Comparison of ENCODE assay signal across 8 cellular contexts in genomic region chr12:13196302-13196921, GRCh38. TPM values are rescaled to one million over a fixed set of nuclear protein-coding genes. Genes with fewer than 3 reads are reported as not detected.
DNase-seq lines count a peak whose midpoint lies in the region; ATAC-seq and TF ChIP-seq lines count a peak whose summit lies in the region.

TSS of gene EMP1 (plus strand) at chr12:13196726. CDS start at chr12:13211511, 14,785 bp downstream.

- peak within 1 kb of the TSS; percentile 58 for H2AFZ ChIP-seq in IMR-90 (replicated peaks; ENCODE audit: low read length, poor library complexity)

- peak within 1 kb of the TSS; percentile 99 for H3K14ac ChIP-seq in IMR-90 (replicated peaks; ENCODE audit: low read depth, low read length)

- peaks cover 20% of the 10 kb centered on the region for H3K4me1 ChIP-seq in IMR-90 (ENCODE audit: control insufficient read depth, insufficient read depth, low read length)

- peak within 1 kb of the TSS; percentile 83 for H2BK20ac ChIP-seq in IMR-90 (ENCODE audit: low read depth, low read length)

- no peaks in the 10 kb centered on the region for H3K9me3 Mint-ChIP-seq in activated B cell treated with CpG ODN at 0.5 μM for 24 hours

- dilution Hi-C loops in IMR-90 (cut with HindIII; ENCODE audit: low sequenced_read_pairs, unreplicated experiment), result no loop called here

- peak within 1 kb of the TSS; percentile 71 for H2AK9ac ChIP-seq in IMR-90 (replicated peaks; ENCODE audit: low read depth, low read length, poor library complexity)

- BruUV-seq in IMR-90 (replicated peaks; lab: Mats Ljungman, UMichigan), result no TSS peak

- peak within 1 kb of the TSS; percentile 91 for H2BK5ac ChIP-seq in IMR-90 (ENCODE audit: low read depth, low read length, poor library complexity, severe bottlenecking)

- peak within 1 kb of the TSS; percentile 78 for H4K91ac ChIP-seq in IMR-90 (ENCODE audit: insufficient read depth, low read depth, low read length)

- in situ Hi-C loops in IMR-90 (cut with MboI; ENCODE audit: low sequenced_read_pairs), result no loop called here

- H3K18ac ChIP-seq in IMR-90 (ENCODE audit: low read depth, low read length), result peak within 1 kb of the TSS; percentile 64

- CTCF ChIA-PET in IMR-90 (lab: Yijun Ruan, JAX), result interaction anchor here (0.6 to 1.7 kb wide), 5 partner anchors 16 to 172 kb away, joined by 3 to 6 read pairs (median 4); no protein-coding TSS in a partner anchor
- CTCF ChIA-PET in activated B cell treated with CpG ODN at 0.5 μM for 24 hours (lab: Charles Lee), result interaction anchor here (1.0 to 2.0 kb wide), 4 partner anchors 12 to 280 kb away, joined by 3 to 10 read pairs (median 3); no protein-coding TSS in a partner anchor

- H3K56ac ChIP-seq in IMR-90 (ENCODE audit: extremely low read depth, insufficient read depth, low read length), result peak within 1 kb of the TSS; percentile 96

- no peaks in the 10 kb centered on the region for H3K27me3 ChIP-seq in IMR-90 (ENCODE audit: control insufficient read depth, insufficient read depth, low read length)
- no peaks in the 10 kb centered on the region for H3K27me3 ChIP-seq in layer of hippocampus (ENCODE audit: control insufficient read depth, insufficient read depth, low read length)

- ATAC-seq in GM21528 (IDR thresholded peaks at IDR 0.05; ENCODE audit: low FRiP score, unreplicated experiment) (peak; percentile 84), IMR-90 (ENCODE audit: low read depth) (peak; percentile 70), activated B cell treated with CpG ODN at 0.5 μM for 24 hours (ENCODE audit: low read depth) (peak; percentile 92)

- peak within 1 kb of the TSS; percentile 99 for H3K23ac ChIP-seq in IMR-90 (ENCODE audit: low read depth, low read length)

- 0% methylated on average over 1 of the region's 10 CpGs; no CpG with 5 or more reads in 1 of the 2 experiments for WGBS in IMR-90 (ENCODE audit: extremely low coverage in 2 of 2, insufficient read length in 1 of 2), 2 experiments

- peaks cover 20% of the 10 kb centered on the region for H3K9me1 ChIP-seq in IMR-90 (ENCODE audit: insufficient read depth, low read length)

- H4K20me1 ChIP-seq in IMR-90 (ENCODE audit: insufficient read depth, low read length), result peaks cover 8% of the 10 kb centered on the region

- peak within 1 kb of the TSS; percentile 79 for H2AK5ac ChIP-seq in IMR-90 (ENCODE audit: low read depth, low read length)

- H3K27ac Mint-ChIP-seq in activated B cell treated with CpG ODN at 0.5 μM for 24 hours, result peak within 1 kb of the TSS; percentile 50

- H3K36me3 Mint-ChIP-seq in activated B cell treated with CpG ODN at 0.5 μM for 24 hours (ENCODE audit: low read depth), result no peaks in the 10 kb centered on the region

- H3K4me3 ChIP-seq in IMR-90 (ENCODE audit: insufficient read depth, low read depth, low read length) (peak within 1 kb of the TSS; percentile 73), cardiac fibroblast (replicated peaks in 1 of 2; ENCODE audit: low read depth in 2 of 2, low read length in 2 of 2) (peak within 1 kb of the TSS; percentile 67 to 84)

- H3K9ac ChIP-seq in IMR-90 (ENCODE audit: low read depth, low read length), result peak within 1 kb of the TSS; percentile 89

- H3K4me3 Mint-ChIP-seq in activated B cell treated with CpG ODN at 0.5 μM for 24 hours, result peak within 1 kb of the TSS; percentile 75

- H3K27ac ChIP-seq in IMR-90 (ENCODE audit: insufficient read depth, low read length) (peak within 1 kb of the TSS; percentile 94), layer of hippocampus (ENCODE audit: low read depth, low read length) (peak within 1 kb of the TSS; percentile 49)

- H3K4me2 ChIP-seq in IMR-90 (ENCODE audit: low read depth, low read length), result peak within 1 kb of the TSS; percentile 79

- intact Hi-C loops in IMR-90 (cut with micrococcal nuclease) (loop anchor here (1.0 to 10.0 kb wide), 2 partner anchors 98 to 472 kb away; no protein-coding TSS in a partner anchor), activated B cell treated with CpG ODN at 0.5 μM for 24 hours (cut with micrococcal nuclease) (loop anchor here (1.0 kb wide), 4 partner anchors 23 to 196 kb away; partner anchors contain the start of gene HEBP1)

- H4K8ac ChIP-seq in IMR-90 (ENCODE audit: low read depth in 2 of 2, low read length in 2 of 2), result peak within 1 kb of the TSS; percentile 81 to 83; a peak in 3 of 4 replicates

- H2BK15ac ChIP-seq in IMR-90 (ENCODE audit: low read depth, low read length), result peak within 1 kb of the TSS; percentile 95

- H4K5ac ChIP-seq in IMR-90 (ENCODE audit: low read depth, low read length), result peak within 1 kb of the TSS; percentile 28

- H3K79me1 ChIP-seq in IMR-90 (ENCODE audit: low read depth in 1 of 2, low read length in 2 of 2), result peaks cover 0 to 34% of the 10 kb centered on the region in 2 experiments; a peak in 3 of 4 replicates

- H3K36me3 ChIP-seq in IMR-90 (ENCODE audit: control insufficient read depth, insufficient read depth, low read length), result no peaks in the 10 kb centered on the region

- no peak for TF ChIP-seq CTCF in IMR-90 (conservative IDR thresholded peaks at IDR 0.05; ENCODE audit: low read depth, low read length)
- TF ChIP-seq CTCF in activated B cell treated with CpG ODN at 0.5 μM for 24 hours (IDR thresholded peaks at IDR 0.05), result no peak
- TF ChIP-seq CTCF in cardiac fibroblast (IDR thresholded peaks at IDR 0.05; ENCODE audit: low read depth, low read length), result no peak

- peaks cover 31% of the 10 kb centered on the region for H3K4me1 Mint-ChIP-seq in activated B cell treated with CpG ODN at 0.5 μM for 24 hours

- H3K27me3 Mint-ChIP-seq in activated B cell treated with CpG ODN at 0.5 μM for 24 hours, result peaks cover 38% of the 10 kb centered on the region

- TF ChIP-seq POLR2A in IMR-90 (IDR thresholded peaks at IDR 0.05; ENCODE audit: low read depth, low read length), result peak; percentile 99

- POLR2A ChIA-PET in IMR-90 (lab: Charles Lee; ENCODE audit: unreplicated experiment) (interaction anchor here (0.6 to 1.0 kb wide), 14 partner anchors 10 to 809 kb away, joined by 3 to 11 read pairs (median 4); no protein-coding TSS in a partner anchor), activated B cell treated with CpG ODN at 0.5 μM for 24 hours (lab: Charles Lee) (interaction anchor here (0.6 to 1.0 kb wide), 2 partner anchors 97 to 98 kb away, joined by 3 to 5 read pairs; no protein-coding TSS in a partner anchor)

- H3K9me3 ChIP-seq in IMR-90 (ENCODE audit: control insufficient read depth, insufficient read depth, low read length), result no peaks in the 10 kb centered on the region

- peak; percentile 82 for DNase-seq in DMS114 treated with DMSO at 0.1 percent for 48 hours (lab: John Stamatoyannopoulos, UW; ENCODE audit: unreplicated experiment)
- DNase-seq in IMR-90, result peak; percentile 100
- peak; percentile 32 for DNase-seq in activated B cell treated with CpG ODN at 0.5 μM for 24 hours
- peak; percentile 100 for DNase-seq in cardiac fibroblast (ENCODE audit: low read depth in 2 of 2)
- DNase-seq in stimulated activated CD4-positive, alpha-beta T cell treated with anti-CD3 and anti-CD28 coated beads, Interleukin-1b, Interleukin-23, amount 100 ng/mL, for 4 hours (ENCODE audit: low read depth in 2 of 2), result peak; percentile 31 to 63
- DNase-seq in NCI-H2081 treated with DMSO at 0.1 percent for 48 hours (lab: John Stamatoyannopoulos, UW), result no peak

- H3K4ac ChIP-seq in IMR-90 (ENCODE audit: low read depth, low read length), result peak within 1 kb of the TSS; percentile 88

- H2BK120ac ChIP-seq in IMR-90 (ENCODE audit: low read depth, low read length), result peak within 1 kb of the TSS; percentile 87

- 0 out of 2 replicates have a peak, but pooled peaks have one; percentile 3 for TF ChIP-seq RAD21 in IMR-90 (IDR thresholded peaks at IDR 0.05; ENCODE audit: low read length)

TF ChIP-seq in IMR-90, 13 proteins besides CTCF, POLR2A, EP300 and RAD21:
- TF ChIP-seq MAZ (IDR thresholded peaks at IDR 0.05; ENCODE audit: borderline replicate concordance, low read depth, low read length), result peak; percentile 75; the same call in 1 of the 2 replicates
- peak; percentile 45; the same call in 1 of the 2 replicates for TF ChIP-seq CEBPB (IDR thresholded peaks at IDR 0.05; ENCODE audit: low read depth, low read length)
- TF ChIP-seq BHLHE40 (IDR thresholded peaks at IDR 0.05; ENCODE audit: low read depth, low read length), result peak; percentile 48
- TF ChIP-seq MXI1 (IDR thresholded peaks at IDR 0.05; ENCODE audit: borderline replicate concordance, low read depth, low read length), result no peak
- peak; percentile 69 for TF ChIP-seq RCOR1 (IDR thresholded peaks at IDR 0.05; ENCODE audit: insufficient replicate concordance, low read length)
- TF ChIP-seq SMC3 (IDR thresholded peaks at IDR 0.05; ENCODE audit: low read depth, low read length), result peak; percentile 20; the same call in 1 of the 2 replicates
- TF ChIP-seq, protein P1, sequence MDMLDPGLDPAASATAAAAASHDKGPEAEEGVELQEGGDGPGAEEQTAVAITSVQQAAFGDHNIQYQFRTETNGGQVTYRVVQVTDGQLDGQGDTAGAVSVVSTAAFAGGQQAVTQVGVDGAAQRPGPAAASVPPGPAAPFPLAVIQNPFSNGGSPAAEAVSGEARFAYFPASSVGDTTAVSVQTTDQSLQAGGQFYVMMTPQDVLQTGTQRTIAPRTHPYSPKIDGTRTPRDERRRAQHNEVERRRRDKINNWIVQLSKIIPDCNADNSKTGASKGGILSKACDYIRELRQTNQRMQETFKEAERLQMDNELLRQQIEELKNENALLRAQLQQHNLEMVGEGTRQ (IDR thresholded peaks at IDR 0.05; ENCODE audit: low read depth, low read length), result no peak; the same call in 1 of the 2 replicates
- TF ChIP-seq NFE2L2 (IDR thresholded peaks at IDR 0.05; ENCODE audit: low read depth, low read length), result no peak
- TF ChIP-seq FOS (IDR thresholded peaks at IDR 0.05; ENCODE audit: low read depth, low read length), result peak; percentile 77

RNA-seq across cellular contexts. Expression of gene EMP1, which starts in this region (rescaled TPM):
- total RNA-seq in IMR-90 (2012; rRNA removed), result 137 and 570 TPM in 2 replicates
- polyA plus RNA-seq in IMR-90 (2012; rRNA removed), result 106 and 201 TPM in 2 replicates
- 69.6 and 82.0 TPM in 2 replicates for polyA plus RNA-seq in IMR-90 (2012; cell fraction: cytosol; rRNA removed)
- polyA plus RNA-seq in IMR-90 (2012; cell fraction: nucleus; rRNA removed; ENCODE audit: low replicate concordance), result 81.8 and 230 TPM in 2 replicates
- total RNA-seq in activated B cell treated with CpG ODN at 0.5 μM for 24 hours, result 0.39 TPM in 1 of 2 replicates, not detected in the other

Comparison
In these comparisons a context has a peak if more than half of its experiments do, and no peak if none do; other contexts are left out.
1. RNA of gene EMP1 (total RNA-seq): 137 to 570 TPM in IMR-90; 0.39 TPM in activated B cell treated with CpG ODN at 0.5 μM for 24 hours; every median in the first group is over 10 times any median in the second.
2. Peak in DNase-seq and ATAC-seq in activated B cell treated with CpG ODN at 0.5 μM for 24 hours; RNA of the gene not detected or under 1 TPM.
3. Peak in every context shown above with its lines, with median percentiles within 50 percentile points of each other: ATAC-seq.